ENCODE assay signal across 8 cellular contexts in genomic region chr15:72203507-72203837, GRCh38. TPM values are rescaled to one million over a fixed set of nuclear protein-coding genes. Genes with fewer than 3 reads are reported as not detected.
A peak's percentile ranks its signal among the peaks of the same experiment; 100 is the strongest.
DNase-seq lines count a peak whose midpoint lies in the region; ATAC-seq and TF ChIP-seq lines count a peak whose summit lies in the region.

No MANE protein-coding gene starts in this region.

- no peak overlapping the region for H3K27ac ChIP-seq in foreskin keratinocyte

- no peaks in the 10 kb centered on the region for H3K27me3 ChIP-seq in foreskin keratinocyte

- TF ChIP-seq CTCF in foreskin keratinocyte (conservative IDR thresholded peaks at IDR 0.05) (no peak), GM13976 (IDR thresholded peaks at IDR 0.05; ENCODE audit: borderline replicate concordance, control extremely low read depth, extremely low read depth, insufficient read depth, missing control alignments) (no peak)

- peak; percentile 60 for DNase-seq in ELR (ENCODE audit: low read depth)
- DNase-seq in foreskin keratinocyte, result peak; percentile 95 to 97
- peak; percentile 76 for DNase-seq in pulmonary artery endothelial cell (ENCODE audit: low read depth, low spot score)
- DNase-seq in NCI-H2227 (lab: John Stamatoyannopoulos, UW; ENCODE audit: unreplicated experiment), result no peak
- DNase-seq in GM13976 (ENCODE audit: low spot score), result no peak
- no peak for DNase-seq in NCI-H1417 treated with DMSO at 0.1 percent for 48 hours (lab: John Stamatoyannopoulos, UW)
- DNase-seq in activated effector memory CD4-positive, alpha-beta T cell treated with Interleukin-2 at 50 U/mL for 16 hours, result no peak

- ATAC-seq in SK-N-SH treated with all-trans-retinoic acid at 6 μM for 48 hours (peak; percentile 82), foreskin keratinocyte (peak; percentile 80)

- in situ Hi-C loops in GM13976 (cut with MboI; ENCODE audit: low sequenced_read_pairs, unreplicated experiment), result no loop called here

- H3K4me1 ChIP-seq in foreskin keratinocyte, result peaks cover 13% of the 10 kb centered on the region

TF ChIP-seq in SK-N-SH treated with all-trans-retinoic acid at 6 μM for 48 hours, 23 proteins besides CTCF, POLR2A, EP300 and RAD21:
- no peak for TF ChIP-seq ZNF565 (CRISPR knock-in tag; conservative IDR thresholded peaks at IDR 0.05; ENCODE audit: low read depth)
- 0 out of 2 replicates have a peak, but pooled peaks have one; percentile 55 for TF ChIP-seq ZFP3 (CRISPR knock-in tag; IDR thresholded peaks at IDR 0.05)
- TF ChIP-seq TSHZ2 (CRISPR knock-in tag; IDR thresholded peaks at IDR 0.05), result 0 out of 2 replicates have a peak, but pooled peaks have one; percentile 22
- TF ChIP-seq ZFP30 (CRISPR knock-in tag; IDR thresholded peaks at IDR 0.05), result no peak

RNA-seq across cellular contexts. Expression of gene GRAMD2A, which starts 5.9 kb away (rescaled TPM):
- total RNA-seq in foreskin keratinocyte, result 2.3 and 3.7 TPM in 2 replicates
- polyA plus RNA-seq in foreskin keratinocyte, result 1.3 and 2.1 TPM in 2 replicates
- 0.14 and 0.20 TPM in 2 replicates for total RNA-seq in pulmonary artery endothelial cell

RNA-seq across cellular contexts. Expression of gene PKM, which starts 27.5 kb away (rescaled TPM):
- 2,420 and 2,686 TPM in 2 replicates for total RNA-seq in foreskin keratinocyte
- 2,518 and 2,832 TPM in 2 replicates for polyA plus RNA-seq in foreskin keratinocyte
- total RNA-seq in pulmonary artery endothelial cell, result 1,195 and 1,480 TPM in 2 replicates

Comparison
In these comparisons a context has a peak if more than half of its experiments do, and no peak if none do; other contexts are left out.
1. DNase-seq: peak in ELR (single experiment), foreskin keratinocyte (2 of 2) and pulmonary artery endothelial cell (single experiment); none in NCI-H2227 (single experiment), GM13976 (single experiment), NCI-H1417 treated with DMSO at 0.1 percent for 48 hours (single experiment) and activated effector memory CD4-positive, alpha-beta T cell treated with Interleukin-2 at 50 U/mL for 16 hours (single experiment).